8 cellular contexts compared by ENCODE assay signal in the genomic region with DNA sequence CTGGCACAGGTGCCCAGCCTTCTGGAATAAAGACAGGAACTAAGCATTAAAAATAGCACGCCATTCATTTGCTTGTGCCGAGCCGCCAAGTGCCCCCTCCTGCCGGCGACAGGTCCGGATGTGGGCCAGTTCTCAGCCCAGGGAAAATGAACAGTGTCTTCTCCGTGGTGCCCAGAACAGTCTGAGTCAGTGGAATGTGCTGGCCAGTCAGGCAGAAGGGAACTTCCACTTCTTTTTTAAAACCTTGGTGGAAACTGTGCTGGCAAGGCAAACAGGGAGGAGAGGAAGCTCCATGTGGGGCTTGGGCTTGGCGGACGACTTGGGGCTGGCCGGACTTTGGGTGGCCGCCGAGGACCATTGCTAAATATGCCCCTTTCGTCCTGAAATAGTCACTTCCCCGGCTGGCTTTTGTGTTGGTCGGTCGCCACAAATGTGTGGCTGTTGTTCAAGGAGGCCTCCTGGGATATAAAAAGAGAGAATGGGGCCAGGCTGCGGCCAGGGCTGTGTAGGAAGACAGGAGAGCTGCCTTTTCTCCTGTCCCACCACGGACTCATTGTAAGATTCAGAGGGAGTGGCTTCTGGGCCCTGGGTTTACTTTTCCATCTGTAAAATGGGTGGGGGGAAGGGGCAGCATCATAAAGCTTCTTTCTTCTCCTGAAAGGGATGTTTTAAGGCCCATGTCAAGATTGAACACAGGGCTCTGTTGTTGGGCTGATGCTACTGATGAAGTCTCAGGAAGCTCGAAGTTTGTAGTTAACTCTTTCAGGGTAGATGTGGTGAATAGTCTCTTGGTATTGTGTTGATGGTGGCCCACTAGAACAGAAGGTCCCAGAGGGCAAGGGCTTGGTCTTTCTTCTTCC.
DNase-seq lines count a peak whose midpoint lies in the region; TF ChIP-seq lines count a peak whose summit lies in the region.

No MANE protein-coding gene starts in this region.

- peaks cover 41% of the 10 kb centered on the region for H3K4me1 Mint-ChIP-seq in activated CD4-positive, alpha-beta memory T cell treated with anti-CD3 and anti-CD28 coated beads for 36 hours (ENCODE audit: low read depth)

- H3K27me3 Mint-ChIP-seq in activated CD4-positive, alpha-beta memory T cell treated with anti-CD3 and anti-CD28 coated beads for 36 hours, result no peaks in the 10 kb centered on the region

- intact Hi-C loops in activated CD4-positive, alpha-beta memory T cell treated with anti-CD3 and anti-CD28 coated beads for 36 hours (cut with micrococcal nuclease), result no loop called here
- intact Hi-C loops in posterior cingulate gyrus (cut with DNase I), result no loop called here

- no peak overlapping the region for H3K4me3 Mint-ChIP-seq in activated CD4-positive, alpha-beta memory T cell treated with anti-CD3 and anti-CD28 coated beads for 36 hours

- peaks cover 6% of the 10 kb centered on the region for H3K36me3 Mint-ChIP-seq in activated CD4-positive, alpha-beta memory T cell treated with anti-CD3 and anti-CD28 coated beads for 36 hours

- peak; percentile 75 for DNase-seq in HK-2 (ENCODE audit: unreplicated experiment)
- peak; percentile 54 for DNase-seq in activated CD4-positive, alpha-beta memory T cell treated with anti-CD3 and anti-CD28 coated beads for 36 hours
- DNase-seq in globus pallidus (ENCODE audit: low spot score), result peak; percentile 79
- DNase-seq in posterior cingulate gyrus, result peak; percentile 40 to 95 (median 76)
- no peak for DNase-seq in GM20000 (ENCODE audit: low spot score)
- no peak for DNase-seq in T-helper 9 cell
- no peak for DNase-seq in DMS153 (lab: John Stamatoyannopoulos, UW)
- no peak for DNase-seq in SHP77 treated with DMSO at 0.1 percent for 48 hours (lab: John Stamatoyannopoulos, UW)

- no peak for TF ChIP-seq CTCF in GM20000 (IDR thresholded peaks at IDR 0.05; ENCODE audit: extremely low read depth, missing control alignments)

- CTCF ChIA-PET in activated CD4-positive, alpha-beta memory T cell treated with anti-CD3 and anti-CD28 coated beads for 36 hours (lab: Charles Lee), result interaction anchor here (1.3 kb wide), 1 partner anchor 28 kb away, joined by 4 read pairs; no protein-coding TSS in a partner anchor

- H3K9me3 Mint-ChIP-seq in activated CD4-positive, alpha-beta memory T cell treated with anti-CD3 and anti-CD28 coated beads for 36 hours, result no peaks in the 10 kb centered on the region

- POLR2A ChIA-PET in activated CD4-positive, alpha-beta memory T cell treated with anti-CD3 and anti-CD28 coated beads for 36 hours (lab: Charles Lee), result no interaction called here

- no peak overlapping the region for H3K27ac Mint-ChIP-seq in activated CD4-positive, alpha-beta memory T cell treated with anti-CD3 and anti-CD28 coated beads for 36 hours

Comparison
In these comparisons a context has a peak if more than half of its experiments do, and no peak if none do; other contexts are left out.
1. DNase-seq: peak in HK-2 (single experiment), activated CD4-positive, alpha-beta memory T cell treated with anti-CD3 and anti-CD28 coated beads for 36 hours (single experiment), globus pallidus (single experiment) and posterior cingulate gyrus (10 of 10); none in GM20000 (single experiment), T-helper 9 cell (single experiment), DMS153 (single experiment) and SHP77 treated with DMSO at 0.1 percent for 48 hours (single experiment).